24 cellular contexts compared by ENCODE assay signal in the genomic region with DNA sequence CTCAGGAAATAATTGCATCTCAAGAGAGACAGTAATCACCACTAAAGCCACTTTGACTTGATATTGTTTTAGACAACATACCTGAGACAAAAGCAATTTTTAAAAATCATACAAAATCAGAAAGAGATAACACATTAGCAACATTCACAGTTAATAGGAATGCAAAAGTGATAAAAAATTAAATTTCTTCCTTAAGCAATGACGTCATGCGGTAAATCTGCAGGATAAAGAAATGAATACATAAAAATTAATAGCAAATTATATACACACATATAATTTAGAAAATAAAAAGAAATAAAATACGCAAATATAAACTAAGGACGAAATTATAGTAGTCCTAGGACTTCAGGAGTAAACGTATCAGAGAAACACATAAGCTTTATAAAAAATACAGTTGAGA.
"Had no signal": no experiment of that assay in that cellular context is flagged by ENCODE, and none has a peak within 500 bp of the region (broad histone marks: within the 10 kb centered on the region; RNA-seq: fewer than 3 reads in every experiment).

No MANE protein-coding gene starts in this region.

- H2AFZ ChIP-seq: hepatocyte had no signal

- H3K4me1 ChIP-seq: colonic mucosa, foreskin keratinocyte, gastroesophageal sphincter, heart left ventricle, left lung, lower lobe of right lung had no signal

- H3K4me2 ChIP-seq: hepatocyte had no signal

- DNase-seq: colonic mucosa; cortex of kidney; effector CD8-positive, alpha-beta T cell; effector memory CD8-positive, alpha-beta T cell; endodermal cell; erythroblast; foreskin keratinocyte; heart left ventricle; hypothalamus; immature natural killer cell; islet precursor cell; left cardiac atrium; left lung; left ventricle myocardium superior; lower lobe of right lung; mesenchymal stem cell; mucosa of descending colon; naive B cell had no signal

- H3K27ac ChIP-seq: colonic mucosa, epithelial cell of prostate, foreskin keratinocyte, gastroesophageal sphincter, heart left ventricle, hepatocyte, left lung, lower lobe of right lung had no signal

- FAIRE-seq: endometrium, frontal cortex had no signal

- H3K4me3 ChIP-seq: colonic mucosa, gastroesophageal sphincter, heart left ventricle, hepatocyte, left lung, lower lobe of right lung, mucosa of descending colon had no signal

- H3K27me3 ChIP-seq: colonic mucosa, foreskin keratinocyte, gastroesophageal sphincter, heart left ventricle, hepatocyte, left lung had no signal

- H3K9me3 ChIP-seq: colonic mucosa, gastroesophageal sphincter, heart left ventricle, left lung, lower lobe of right lung, mucosa of descending colon had no signal

- ATAC-seq: effector memory CD8-positive, alpha-beta T cell; esophagus mucosa; foreskin keratinocyte; gastroesophageal sphincter; heart left ventricle; left cardiac atrium; left lung; left ventricle myocardium superior; lower lobe of right lung; mucosa of descending colon had no signal

- H3K79me2 ChIP-seq: hepatocyte had no signal

- H3K36me3 ChIP-seq: colonic mucosa, gastroesophageal sphincter, heart left ventricle, left lung, lower lobe of right lung had no signal
